19 cellular contexts compared by ENCODE assay signal in the genomic region with DNA sequence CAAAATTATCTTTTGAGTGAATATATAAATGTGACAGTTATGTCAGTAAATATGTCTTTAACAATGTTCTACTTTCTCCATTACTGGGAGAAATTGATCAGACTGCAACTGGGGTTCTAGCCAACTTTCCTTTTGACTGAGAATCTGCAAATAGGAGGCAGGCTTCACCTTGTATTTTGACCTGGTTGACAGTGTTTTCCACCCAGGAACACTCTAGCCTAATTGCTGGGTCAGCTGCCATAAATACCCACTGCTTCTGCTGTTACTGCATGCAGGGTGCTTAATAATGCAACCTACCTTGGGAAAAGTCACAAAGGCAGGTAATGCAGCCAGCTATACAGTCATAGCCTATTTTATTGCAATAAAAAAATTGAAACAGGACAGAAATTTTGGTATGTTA.
"Had no signal": no experiment of that assay in that cellular context is flagged by ENCODE, and none has a peak within 500 bp of the region (broad histone marks: within the 10 kb centered on the region; RNA-seq: fewer than 3 reads in every experiment).

No MANE protein-coding gene starts in this region.

- ATAC-seq: T-cell had no signal

- DNase-seq: KBM-7, MV-4-11, NCI-H1048, NCI-H1436, NCI-H187, NCI-H2029, NCI-H2081 treated with DMSO at 0.1 percent for 48 hours, NCI-H2171, NCI-H345, NCI-H446 treated with DMSO at 0.1 percent for 48 hours, NCI-H510A treated with DMSO at 0.1 percent for 48 hours, NCI-H526, NCI-H82, Right ventricle myocardium superior, RPMI8226, SIG-M5, SK-N-SH, SW 1271, T-cell had no signal
